In the genomic region with DNA sequence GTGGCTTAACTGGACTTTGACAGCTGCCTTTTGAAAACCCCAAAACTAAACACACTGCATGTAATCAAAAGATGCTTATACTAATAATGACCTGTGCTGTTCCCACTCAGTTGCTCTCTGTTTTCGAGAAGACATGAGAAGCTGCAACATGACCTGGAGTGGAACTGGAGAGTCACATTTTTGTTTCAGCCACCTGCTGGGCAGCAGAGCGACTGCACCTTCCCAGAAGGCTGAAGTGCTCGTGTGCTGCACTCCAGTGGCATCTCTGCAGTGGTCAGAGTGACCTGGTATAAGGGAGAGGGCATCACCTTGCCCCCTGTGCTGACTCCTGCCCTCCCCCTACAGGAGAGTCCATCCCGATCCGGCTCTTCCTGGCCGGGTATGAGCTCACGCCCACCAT, we compare ENCODE assay signal across 8 cellular contexts. TPM values are rescaled to one million over a fixed set of nuclear protein-coding genes. Genes with fewer than 3 reads are reported as not detected.
DNase-seq lines count a peak whose midpoint lies in the region; ATAC-seq and TF ChIP-seq lines count a peak whose summit lies in the region.

No MANE protein-coding gene starts in this region.

- intact Hi-C loops in mammary epithelial cell (cut with micrococcal nuclease): loop anchor here (1.0 to 10.0 kb wide), 2 partner anchors 37 to 320 kb away; no protein-coding TSS in a partner anchor

- in situ Hi-C loops in mammary epithelial cell (cut with MboI; ENCODE audit: low sequenced_read_pairs in 2 of 2): no loop called here

- TF ChIP-seq CTCF in GM12864 (IDR thresholded peaks at IDR 0.05; ENCODE audit: low read depth, low read length, missing control alignments) (peak; percentile 78), mammary epithelial cell (conservative IDR thresholded peaks at IDR 0.05 in 1 of 2, IDR thresholded peaks at IDR 0.05 in 1 of 2; ENCODE audit: extremely low read depth in 1 of 2, insufficient read depth in 1 of 2, low read depth in 1 of 2, low read length in 2 of 2) (peak; percentile 52 to 58)

- 34% methylated on average over 7 of the region's 7 CpGs for WGBS in mammary epithelial cell (ENCODE audit: low coverage, missing lambda C conversion rate)
- WGBS in mesendoderm (ENCODE audit: extremely low coverage, insufficient coverage, low lambda C conversion rate): no CpG with 5 or more reads among the region's 7 CpGs

- no peak overlapping the region for H3K27ac ChIP-seq in mammary epithelial cell (ENCODE audit: insufficient read depth, low read depth, low read length)
- no peak overlapping the region for H3K27ac ChIP-seq in mesendoderm (ENCODE audit: low read depth, low read length)

- H3K9ac ChIP-seq in mammary epithelial cell (ENCODE audit: insufficient read depth, low read length) (no peak overlapping the region), mesendoderm (ENCODE audit: low read length) (no peak overlapping the region)

- no peak overlapping the region for H3K23ac ChIP-seq in mesendoderm (ENCODE audit: low read length)

- CTCF ChIA-PET in mammary epithelial cell (lab: Charles Lee; ENCODE audit: low non-redundant PET): no interaction called here

- H3K4ac ChIP-seq in mesendoderm (ENCODE audit: low read depth, low read length): no peak overlapping the region

- H3K79me1 ChIP-seq in mesendoderm (ENCODE audit: low read length): no peaks in the 10 kb centered on the region

- H3K4me2 ChIP-seq in mammary epithelial cell (ENCODE audit: insufficient read depth, low read depth, low read length) (no peak overlapping the region), mesendoderm (ENCODE audit: low read length) (no peak overlapping the region)

- dilution Hi-C loops in mammary epithelial cell (cut with HindIII; ENCODE audit: low sequenced_read_pairs): no loop called here

- no peak overlapping the region for H3K56ac ChIP-seq in mesendoderm (ENCODE audit: low read length)

- DNase-seq in GM12864 (ENCODE audit: low read depth): no peak
- DNase-seq in Jurkat, Clone E6-1 (ENCODE audit: low read depth, low spot score): peak; percentile 45
- no peak for DNase-seq in mammary epithelial cell
- peak; percentile 53 for DNase-seq in mesendoderm
- DNase-seq in superior temporal gyrus (ENCODE audit: extremely low spot score): no peak
- DNase-seq in activated CD4-positive, CD25-positive, alpha-beta regulatory T cell treated with anti-CD3 and anti-CD28 coated beads, Interleukin-2, amount 50 U/mL, for 72 hours: no peak
- no peak for DNase-seq in activated naive CD4-positive, alpha-beta T cell treated with Interleukin-2 at 50 U/mL for 16 hours

- no peak overlapping the region for H4K5ac ChIP-seq in mesendoderm (ENCODE audit: low read length)

- H3K4me1 ChIP-seq in mammary epithelial cell (ENCODE audit: insufficient read depth, low read length) (no peaks in the 10 kb centered on the region), mesendoderm (ENCODE audit: control insufficient read depth, low read depth, low read length) (no peaks in the 10 kb centered on the region)

- no peaks in the 10 kb centered on the region for H3K9me3 ChIP-seq in mammary epithelial cell (replicated peaks; ENCODE audit: insufficient read depth, low read length)

- H4K20me1 ChIP-seq in mammary epithelial cell (ENCODE audit: insufficient read depth, low read length): no peaks in the 10 kb centered on the region

- no peaks in the 10 kb centered on the region for H3K27me3 ChIP-seq in mammary epithelial cell (ENCODE audit: insufficient read depth, low read length)
- H3K27me3 ChIP-seq in mesendoderm (ENCODE audit: insufficient read depth, low read length, poor library complexity): no peaks in the 10 kb centered on the region

- H4K8ac ChIP-seq in mesendoderm (ENCODE audit: low read depth, low read length): no peak overlapping the region

- no TSS peak for BruUV-seq in mammary epithelial cell (replicated peaks; lab: Mats Ljungman, UMichigan)

- H2AFZ ChIP-seq in mammary epithelial cell (ENCODE audit: low read depth, low read length): no peak overlapping the region

- no peak overlapping the region for H2AK5ac ChIP-seq in mesendoderm (ENCODE audit: low read length)

- no peak overlapping the region for H3K18ac ChIP-seq in mesendoderm (ENCODE audit: low read length)

- H3K36me3 ChIP-seq in mammary epithelial cell (ENCODE audit: insufficient read depth, low read length) (peaks cover 6% of the 10 kb centered on the region), mesendoderm (ENCODE audit: control insufficient read depth, insufficient read depth, low read length) (peaks cover 5% of the 10 kb centered on the region)

- H2BK5ac ChIP-seq in mesendoderm (ENCODE audit: low read length): no peak overlapping the region

- H2BK15ac ChIP-seq in mesendoderm (replicated peaks; ENCODE audit: low read depth): no peak overlapping the region

- no peak overlapping the region for H2BK120ac ChIP-seq in mesendoderm (ENCODE audit: low read depth, low read length)

- H3K4me3 ChIP-seq in GM12864 (ENCODE audit: low read depth, low read length) (no peak overlapping the region), mammary epithelial cell (replicated peaks in 1 of 3; ENCODE audit: insufficient read depth in 1 of 3, low read depth in 2 of 3, low read length in 3 of 3) (no peak overlapping the region), mesendoderm (ENCODE audit: low read length) (no peak overlapping the region)
- no peak overlapping the region for H3K4me3 ChIP-seq in Jurkat, Clone E6-1 (ENCODE audit: low read length)

- peak; percentile 81 for ATAC-seq in GM21423 (IDR thresholded peaks at IDR 0.05; ENCODE audit: unreplicated experiment)

- H3K79me2 ChIP-seq in mammary epithelial cell (ENCODE audit: insufficient read depth, low read length): no peaks in the 10 kb centered on the region
- no peaks in the 10 kb centered on the region for H3K79me2 ChIP-seq in mesendoderm (ENCODE audit: control insufficient read depth, insufficient read depth, low read length)

RNA-seq across cellular contexts. Expression of a gene that starts 8.6 kb away (rescaled TPM):
- 294 TPM for polyA plus RNA-seq in Jurkat, Clone E6-1 (2012; ENCODE audit: insufficient read depth, insufficient read length)
- 10 to 100 TPM; 30.2 to 38.0 TPM for total RNA-seq in mammary epithelial cell
- polyA plus RNA-seq in mammary epithelial cell: 42.9 TPM
- polyA minus RNA-seq in mammary epithelial cell: 20.2 TPM
- polyA plus RNA-seq in mesendoderm (2013, experiment 1 of 2): 61.5 TPM
- 64.1 TPM for polyA plus RNA-seq in mesendoderm (2013, experiment 2 of 2)

RNA-seq across cellular contexts. Expression of a gene that starts 8.8 kb away (rescaled TPM):
- polyA plus RNA-seq in Jurkat, Clone E6-1 (2012; ENCODE audit: insufficient read depth, insufficient read length): 62.2 TPM
- 10 to 100 TPM; 20.8 to 21.0 TPM for total RNA-seq in mammary epithelial cell
- 19.5 TPM for polyA plus RNA-seq in mammary epithelial cell
- polyA minus RNA-seq in mammary epithelial cell: 27.5 TPM
- polyA plus RNA-seq in mesendoderm (2013, experiment 1 of 2): 13.5 TPM
- polyA plus RNA-seq in mesendoderm (2013, experiment 2 of 2): 14.4 TPM

RNA-seq across cellular contexts. Expression of a gene that starts 20.1 kb away (rescaled TPM):
- 93.9 TPM for polyA plus RNA-seq in Jurkat, Clone E6-1 (2012; ENCODE audit: insufficient read depth, insufficient read length)
- total RNA-seq in mammary epithelial cell: 10 to 100 TPM; 46.0 to 46.6 TPM
- 32.1 TPM for polyA plus RNA-seq in mammary epithelial cell
- 63.9 TPM for polyA minus RNA-seq in mammary epithelial cell
- 15.2 TPM for polyA plus RNA-seq in mesendoderm (2013, experiment 1 of 2)
- polyA plus RNA-seq in mesendoderm (2013, experiment 2 of 2): 14.9 TPM

RNA-seq across cellular contexts. Expression of a gene that starts 20.8 kb away (rescaled TPM):
- 133 TPM for polyA plus RNA-seq in Jurkat, Clone E6-1 (2012; ENCODE audit: insufficient read depth, insufficient read length)
- total RNA-seq in mammary epithelial cell: 10 to 100 TPM; 16.2 to 36.9 TPM
- 33.3 TPM for polyA plus RNA-seq in mammary epithelial cell
- polyA minus RNA-seq in mammary epithelial cell: 26.0 TPM
- 24.9 TPM for polyA plus RNA-seq in mesendoderm (2013, experiment 1 of 2)
- 24.8 TPM for polyA plus RNA-seq in mesendoderm (2013, experiment 2 of 2)

RNA-seq across cellular contexts. Expression of a gene that starts 31.6 kb away (rescaled TPM):
- polyA plus RNA-seq in Jurkat, Clone E6-1 (2012; ENCODE audit: insufficient read depth, insufficient read length): 58.1 TPM
- 1 to 10 TPM in 1 of 2 donors, under 1 TPM in 1; 0.50 to 6.3 TPM for total RNA-seq in mammary epithelial cell
- 2.1 TPM for polyA plus RNA-seq in mammary epithelial cell
- not detected for polyA minus RNA-seq in mammary epithelial cell
- 11.5 TPM for polyA plus RNA-seq in mesendoderm (2013, experiment 1 of 2)
- polyA plus RNA-seq in mesendoderm (2013, experiment 2 of 2): 12.2 TPM

Comparison
In these comparisons a context has a peak if more than half of its experiments do, and no peak if none do; other contexts are left out.
1. DNase-seq: peak in Jurkat, Clone E6-1 (single experiment) and mesendoderm (single experiment); none in GM12864 (single experiment), mammary epithelial cell (single experiment), superior temporal gyrus (single experiment), activated CD4-positive, CD25-positive, alpha-beta regulatory T cell treated with anti-CD3 and anti-CD28 coated beads, Interleukin-2, amount 50 U/mL, for 72 hours (single experiment) and activated naive CD4-positive, alpha-beta T cell treated with Interleukin-2 at 50 U/mL for 16 hours (single experiment).